In the genomic region with DNA sequence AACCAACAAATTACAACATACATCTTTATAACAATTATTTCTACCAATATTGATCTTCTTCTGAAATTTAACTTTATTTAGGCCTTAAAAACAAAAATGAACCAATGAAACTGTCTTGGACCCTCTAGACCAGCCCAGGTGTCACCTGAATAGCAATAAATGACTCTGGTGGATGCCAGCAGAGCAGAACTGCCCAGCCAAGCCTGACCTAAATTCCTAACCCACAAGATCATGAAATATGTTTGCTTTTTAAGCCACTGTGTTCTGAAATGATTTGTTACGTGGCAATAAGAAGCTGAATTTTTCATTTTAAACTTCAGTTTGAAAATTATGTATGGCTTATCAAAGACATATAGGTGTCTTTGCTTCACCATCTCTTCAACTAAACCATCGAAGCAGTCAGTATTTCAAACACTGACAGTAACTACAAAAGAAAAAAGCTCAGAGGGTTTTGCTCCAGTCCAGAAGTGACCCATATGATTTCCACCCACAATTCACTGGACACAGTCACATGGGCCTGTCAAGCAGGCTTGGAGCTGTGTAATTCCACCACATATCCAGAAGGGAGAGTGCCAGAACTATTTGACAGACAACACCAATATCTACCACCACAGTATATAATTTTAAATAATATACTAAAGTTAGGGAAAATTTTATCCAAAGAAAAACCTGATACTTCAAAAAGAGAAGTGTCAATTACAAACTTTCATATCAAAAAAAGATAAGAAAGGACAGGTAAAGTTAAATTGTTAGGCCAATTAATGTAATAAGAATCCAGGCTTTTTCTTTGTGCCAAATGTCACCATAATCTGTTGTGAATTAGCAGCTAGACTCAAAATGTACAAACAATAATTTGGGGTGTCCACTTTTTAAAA, we compare ENCODE assay signal across 7 cellular contexts.
DNase-seq lines count a peak whose midpoint lies in the region; TF ChIP-seq lines count a peak whose summit lies in the region.

No MANE protein-coding gene starts in this region.

- TF ChIP-seq POLR2A in tibial nerve (IDR thresholded peaks at IDR 0.05): no peak

- peak; percentile 61 for TF ChIP-seq CTCF in astrocyte of the spinal cord (IDR thresholded peaks at IDR 0.05; ENCODE audit: low read depth, low read length)
- TF ChIP-seq CTCF in tibial nerve (IDR thresholded peaks at IDR 0.05): peak in 4 of 5 experiments; percentile 21 to 52 (median 34)

- no peaks in the 10 kb centered on the region for H3K27me3 ChIP-seq in tibial nerve

- H3K9me3 ChIP-seq in tibial nerve: no peaks in the 10 kb centered on the region

- no peak for TF ChIP-seq EP300 in tibial nerve (IDR thresholded peaks at IDR 0.05)

- peak overlapping the region in 1 of 4 donors; percentile 22 for H3K27ac ChIP-seq in tibial nerve

- peaks cover 0 to 9% (median 0%) of the 10 kb centered on the region in 3 donors for H3K36me3 ChIP-seq in tibial nerve

- peak overlapping the region; percentile 50; the same call in 1 of the 2 replicates for H3K4me3 ChIP-seq in GM08714 (ENCODE audit: low read length)
- no peak overlapping the region for H3K4me3 ChIP-seq in astrocyte of the spinal cord (ENCODE audit: low read depth, low read length)
- H3K4me3 ChIP-seq in tibial nerve: no peak overlapping the region

- peak; percentile 55 for DNase-seq in H4 (ENCODE audit: low spot score)
- DNase-seq in NAMALWA (ENCODE audit: low spot score): peak; percentile 89
- DNase-seq in astrocyte of the spinal cord (ENCODE audit: low read depth, low spot score): peak; percentile 68
- peak; percentile 77 for DNase-seq in iris pigment epithelial cell (ENCODE audit: low read depth)
- peak in 1 of 2 donors; percentile 22 for DNase-seq in tibial nerve (ENCODE audit: low spot score in 2 of 2)
- no peak for DNase-seq in occipital lobe (lab: John Stamatoyannopoulos, UW)

- in situ Hi-C loops in astrocyte of the spinal cord (cut with HindIII; ENCODE audit: low sequenced_read_pairs): no loop called here

- WGBS in tibial nerve, 2 donors: 59 to 62% methylated on average over 2 of the region's 2 CpGs

- peaks cover 0 to 62% (median 16%) of the 10 kb centered on the region in 4 donors for H3K4me1 ChIP-seq in tibial nerve
